Comparison of ENCODE assay signal across 8 cellular contexts in genomic region chr6:15399651-15400470, GRCh38.
DNase-seq lines count a peak whose midpoint lies in the region; ATAC-seq, FAIRE-seq and TF ChIP-seq lines count a peak whose summit lies in the region.

No MANE protein-coding gene starts in this region.

- intact Hi-C loops in Caco-2 (cut with micrococcal nuclease; ENCODE audit: unreplicated experiment) (no loop called here), heart right ventricle (cut with DNase I) (loop anchor here in 2 of 10 donors (10.0 kb wide), 1 partner anchor 1185 kb away; no protein-coding TSS in a partner anchor), prostate gland (cut with DNase I) (no loop called here)

- CTCF ChIA-PET in Caco-2 (lab: Charles Lee), result no interaction called here

- peaks cover 41% of the 10 kb centered on the region for H3K4me1 Mint-ChIP-seq in Caco-2 (ENCODE audit: low read depth, unreplicated experiment)
- H3K4me1 Mint-ChIP-seq in activated naive CD8-positive, alpha-beta T cell treated with anti-CD3 and anti-CD28 coated beads, Interleukin-2, amount 50 U/mL, for 24 hours, result peaks cover 87% of the 10 kb centered on the region

- no peak for TF ChIP-seq POLR2A in prostate gland (IDR thresholded peaks at IDR 0.05)

- no peak for ATAC-seq in activated naive CD8-positive, alpha-beta T cell treated with anti-CD3 and anti-CD28 coated beads, Interleukin-2, amount 50 U/mL, for 24 hours
- peak; percentile 82 to 93 (median 88) for ATAC-seq in heart right ventricle

- no peaks in the 10 kb centered on the region for H3K36me3 Mint-ChIP-seq in Caco-2 (ENCODE audit: insufficient read depth, unreplicated experiment)
- H3K36me3 Mint-ChIP-seq in activated naive CD8-positive, alpha-beta T cell treated with anti-CD3 and anti-CD28 coated beads, Interleukin-2, amount 50 U/mL, for 24 hours (ENCODE audit: low read depth), result no peaks in the 10 kb centered on the region

- no peak overlapping the region for H3K4me3 ChIP-seq in Caco-2 (ENCODE audit: low read depth, low read length)
- H3K4me3 ChIP-seq in heart right ventricle, result peak overlapping the region; percentile 5 to 53 (median 46)
- peak overlapping the region in 1 of 2 donors; percentile 14 for H3K4me3 ChIP-seq in prostate gland

- no peak for FAIRE-seq in RCC 7860 (lab: Jason Lieb, UNC)

- peak overlapping the region; percentile 22 for H3K27ac Mint-ChIP-seq in Caco-2 (ENCODE audit: unreplicated experiment)
- peak overlapping the region; percentile 59 for H3K27ac Mint-ChIP-seq in activated naive CD8-positive, alpha-beta T cell treated with anti-CD3 and anti-CD28 coated beads, Interleukin-2, amount 50 U/mL, for 24 hours

- TF ChIP-seq CTCF in Caco-2 (IDR thresholded peaks at IDR 0.05; ENCODE audit: insufficient read depth in 1 of 2, low read depth in 1 of 2, low read length in 1 of 2, severe bottlenecking in 1 of 2, unreplicated experiment in 1 of 2) (no peak), heart right ventricle (IDR thresholded peaks at IDR 0.05) (no peak), prostate gland (IDR thresholded peaks at IDR 0.05) (no peak), GM13977 (IDR thresholded peaks at IDR 0.05; ENCODE audit: extremely low read depth, insufficient read depth, missing control alignments) (no peak)

- H3K4me3 Mint-ChIP-seq in Caco-2 (ENCODE audit: unreplicated experiment), result peak overlapping the region; percentile 33
- peak overlapping the region; percentile 64 for H3K4me3 Mint-ChIP-seq in activated naive CD8-positive, alpha-beta T cell treated with anti-CD3 and anti-CD28 coated beads, Interleukin-2, amount 50 U/mL, for 24 hours

- no peaks in the 10 kb centered on the region for H3K9me3 Mint-ChIP-seq in Caco-2 (ENCODE audit: unreplicated experiment)
- H3K9me3 Mint-ChIP-seq in activated naive CD8-positive, alpha-beta T cell treated with anti-CD3 and anti-CD28 coated beads, Interleukin-2, amount 50 U/mL, for 24 hours, result no peaks in the 10 kb centered on the region

- in situ Hi-C loops in GM13977 (cut with MboI; ENCODE audit: low pct_unique_long_range_greater_than_20kb, low sequenced_read_pairs, unreplicated experiment), result loop anchor here (25.0 kb wide), 1 partner anchor 1188 kb away; no protein-coding TSS in a partner anchor

- H3K27me3 Mint-ChIP-seq in Caco-2 (ENCODE audit: insufficient read depth, unreplicated experiment), result no peaks in the 10 kb centered on the region
- no peaks in the 10 kb centered on the region for H3K27me3 Mint-ChIP-seq in activated naive CD8-positive, alpha-beta T cell treated with anti-CD3 and anti-CD28 coated beads, Interleukin-2, amount 50 U/mL, for 24 hours

- H3K36me3 ChIP-seq in Caco-2 (ENCODE audit: control insufficient read depth, insufficient read depth, low read length) (no peaks in the 10 kb centered on the region), heart right ventricle (no peaks in the 10 kb centered on the region), prostate gland (no peaks in the 10 kb centered on the region)

- BruUV-seq in Caco-2 (replicated peaks; lab: Mats Ljungman, UMichigan), result no TSS peak

- H3K27ac ChIP-seq in heart right ventricle (peak overlapping the region; percentile 11 to 79 (median 64)), prostate gland (no peak overlapping the region)

- 3 to 4% methylated on average over 9 of the region's 9 CpGs for WGBS in heart right ventricle, 2 donors
- 7% methylated on average over 9 of the region's 9 CpGs for WGBS in prostate gland

- H3K4me1 ChIP-seq in Caco-2 (peaks cover 49% of the 10 kb centered on the region), heart right ventricle (peaks cover 5 to 77% (median 69%) of the 10 kb centered on the region in 9 donors), prostate gland (replicated peaks) (no peaks in the 10 kb centered on the region)

- H3K9me3 ChIP-seq in Caco-2, result no peaks in the 10 kb centered on the region
- no peaks in the 10 kb centered on the region for H3K9me3 ChIP-seq in heart right ventricle
- no peaks in the 10 kb centered on the region for H3K9me3 ChIP-seq in prostate gland

- POLR2A ChIA-PET in Caco-2 (lab: Charles Lee), result no interaction called here

- DNase-seq in Caco-2, result no peak
- DNase-seq in NCI-H1105 treated with DMSO at 0.1 percent for 48 hours (lab: John Stamatoyannopoulos, UW), result peak; percentile 79
- DNase-seq in activated naive CD8-positive, alpha-beta T cell treated with anti-CD3 and anti-CD28 coated beads, Interleukin-2, amount 50 U/mL, for 24 hours, result no peak
- DNase-seq in heart right ventricle, result peak; percentile 67 to 90
- DNase-seq in prostate gland (ENCODE audit: low spot score), result peak; percentile 74
- no peak for DNase-seq in activated gamma-delta T cell (lab: John Stamatoyannopoulos, UW)
- no peak for DNase-seq in RCC 7860 (ENCODE audit: low spot score)
- no peak for DNase-seq in GM13977 (ENCODE audit: low spot score)

- H3K27me3 ChIP-seq in Caco-2 (replicated peaks; ENCODE audit: control insufficient read depth, insufficient read depth, low read length), result no peaks in the 10 kb centered on the region
- no peaks in the 10 kb centered on the region for H3K27me3 ChIP-seq in heart right ventricle
- no peaks in the 10 kb centered on the region for H3K27me3 ChIP-seq in prostate gland (replicated peaks; ENCODE audit: insufficient read depth)

Comparison
In these comparisons a context has a peak if more than half of its experiments do, and no peak if none do; other contexts are left out.
1. DNase-seq: peak in NCI-H1105 treated with DMSO at 0.1 percent for 48 hours (single experiment), heart right ventricle (2 of 2) and prostate gland (single experiment); none in Caco-2 (0 of 2), activated naive CD8-positive, alpha-beta T cell treated with anti-CD3 and anti-CD28 coated beads, Interleukin-2, amount 50 U/mL, for 24 hours (single experiment), activated gamma-delta T cell (single experiment), RCC 7860 (single experiment) and GM13977 (single experiment).
2. H3K27ac ChIP-seq: peak in heart right ventricle (10 of 10); none in prostate gland (0 of 2).